In the genomic region with DNA sequence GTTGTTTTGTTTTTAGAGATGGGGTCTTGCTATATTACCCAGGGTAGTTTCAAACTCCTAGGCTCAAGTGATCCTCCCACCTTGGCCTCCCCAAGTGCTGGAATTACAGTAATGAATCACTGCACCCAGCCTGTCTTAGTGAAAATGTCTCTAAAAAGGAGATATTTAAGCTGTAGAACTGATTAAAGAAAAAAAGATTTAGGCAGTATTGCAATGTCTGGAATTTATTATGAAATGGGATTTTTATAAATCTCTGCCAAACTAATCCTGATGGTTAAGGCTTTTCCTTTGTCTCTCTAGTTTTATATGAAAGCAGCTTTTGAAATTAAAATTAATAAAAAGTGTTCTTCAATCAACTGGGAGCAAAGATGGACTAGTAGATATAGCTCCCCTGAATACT, we compare ENCODE assay signal across 1 cellular context.
TF ChIP-seq lines count a peak whose summit lies in the region.

No MANE protein-coding gene starts in this region.

TF ChIP-seq in WTC11, 78 proteins besides CTCF, POLR2A, EP300 and RAD21 (continued from another document):
- TF ChIP-seq ZNF425 (CRISPR knock-in tag; conservative IDR thresholded peaks at IDR 0.05), result no peak
- TF ChIP-seq ATF1 (CRISPR knock-in tag; IDR thresholded peaks at IDR 0.05), result no peak
- TF ChIP-seq ZNF423 (CRISPR knock-in tag; IDR thresholded peaks at IDR 0.05), result no peak
